Comparison of ENCODE assay signal across 16 cellular contexts in the genomic region with DNA sequence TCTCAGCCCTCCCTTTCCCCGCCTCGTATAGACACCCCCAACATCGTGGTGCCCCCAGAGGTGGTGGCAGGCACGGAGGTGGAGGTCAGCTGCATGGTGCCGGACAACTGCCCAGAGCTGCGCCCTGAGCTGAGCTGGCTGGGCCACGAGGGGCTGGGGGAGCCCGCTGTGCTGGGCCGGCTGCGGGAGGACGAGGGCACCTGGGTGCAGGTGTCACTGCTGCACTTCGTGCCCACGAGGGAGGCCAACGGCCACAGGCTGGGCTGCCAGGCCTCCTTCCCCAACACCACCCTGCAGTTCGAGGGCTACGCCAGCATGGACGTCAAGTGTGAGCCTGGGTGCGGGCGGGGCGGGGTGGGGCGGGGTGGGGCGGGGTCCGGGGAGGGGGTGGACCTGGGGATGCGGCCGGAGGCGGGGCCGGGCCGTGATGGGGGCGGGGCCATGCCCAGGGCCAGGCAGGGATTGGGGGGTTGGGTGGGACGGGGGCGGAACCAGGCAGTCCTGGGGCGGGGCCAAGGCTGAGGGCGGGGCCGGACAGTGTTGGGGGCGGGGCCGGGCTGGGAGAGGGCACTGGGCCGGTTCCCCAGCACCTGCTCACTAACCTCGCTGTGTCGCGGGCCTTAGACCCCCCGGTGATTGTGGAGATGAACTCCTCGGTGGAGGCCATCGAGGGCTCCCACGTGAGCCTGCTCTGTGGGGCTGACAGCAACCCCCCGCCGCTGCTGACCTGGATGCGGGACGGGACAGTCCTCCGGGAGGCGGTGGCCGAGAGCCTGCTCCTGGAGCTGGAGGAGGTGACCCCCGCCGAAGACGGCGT. TPM values are rescaled to one million over a fixed set of nuclear protein-coding genes. Genes with fewer than 3 reads are reported as not detected.
DNase-seq lines count a peak whose midpoint lies in the region; FAIRE-seq and TF ChIP-seq lines count a peak whose summit lies in the region.
"Had no signal": no experiment of that assay in that cellular context is flagged by ENCODE, and none has a peak within 500 bp of the region (broad histone marks: within the 10 kb centered on the region; RNA-seq: fewer than 3 reads in every experiment).

No MANE protein-coding gene starts in this region.

- H3K4me3 ChIP-seq in HUES6 (ENCODE audit: low read depth, low read length) (peak overlapping the region; percentile 43), endodermal cell (ENCODE audit: low read length) (no peak overlapping the region)
- H3K4me3 ChIP-seq: GM12878 had no signal

- H3K27ac ChIP-seq in HUES6 (ENCODE audit: low read depth, low read length): no peak overlapping the region
- no peak overlapping the region for H3K27ac ChIP-seq in endodermal cell (ENCODE audit: low read depth, low read length)
- H3K27ac ChIP-seq: WERI-Rb-1 had no signal

- H3K27ac Mint-ChIP-seq in endodermal cell: no peak overlapping the region
- H3K27ac Mint-ChIP-seq in nephron progenitor cell: no peak overlapping the region
- H3K27ac Mint-ChIP-seq: IgD-negative memory B cell, type B pancreatic cell had no signal

- TF ChIP-seq CTCF in endodermal cell (conservative IDR thresholded peaks at IDR 0.05) (no peak), nephron progenitor cell (IDR thresholded peaks at IDR 0.05) (no peak)

- H3K27me3 Mint-ChIP-seq in endodermal cell (ENCODE audit: insufficient read depth) (peaks cover 1% of the 10 kb centered on the region), nephron progenitor cell (ENCODE audit: low read depth, poor library complexity) (peaks cover 3% of the 10 kb centered on the region)
- H3K27me3 Mint-ChIP-seq: IgD-negative memory B cell, type B pancreatic cell had no signal

- H3K36me3 Mint-ChIP-seq in endodermal cell (ENCODE audit: low read depth) (no peaks in the 10 kb centered on the region), nephron progenitor cell (ENCODE audit: low read depth) (no peaks in the 10 kb centered on the region)
- H3K36me3 Mint-ChIP-seq: IgD-negative memory B cell, type B pancreatic cell had no signal

- H3K4me3 Mint-ChIP-seq in endodermal cell: no peak overlapping the region
- no peak overlapping the region for H3K4me3 Mint-ChIP-seq in nephron progenitor cell
- H3K4me3 Mint-ChIP-seq: IgD-negative memory B cell, type B pancreatic cell had no signal

- H3K9me3 ChIP-seq in HUES6 (ENCODE audit: control insufficient read depth, insufficient read depth, low read depth, low read length): no peaks in the 10 kb centered on the region
- H3K9me3 ChIP-seq in endodermal cell (ENCODE audit: control insufficient read depth, low read length): no peaks in the 10 kb centered on the region

- no peak for FAIRE-seq in RCC 7860 (lab: Jason Lieb, UNC)
- FAIRE-seq: GM12878 had no signal

- H3K9ac ChIP-seq in HUES6 (ENCODE audit: low read length) (no peak overlapping the region), endodermal cell (ENCODE audit: extremely low read depth, low read length, poor library complexity, severe bottlenecking) (no peak overlapping the region)

- 92% methylated on average over 14 to 44 of the region's 55 CpGs for WGBS in endodermal cell (ENCODE audit: insufficient coverage in 1 of 2, insufficient read length in 1 of 2), 2 experiments

- no peaks in the 10 kb centered on the region for H3K4me1 Mint-ChIP-seq in endodermal cell
- peaks cover 8% of the 10 kb centered on the region for H3K4me1 Mint-ChIP-seq in nephron progenitor cell

- no peaks in the 10 kb centered on the region for H3K9me3 Mint-ChIP-seq in endodermal cell
- no peaks in the 10 kb centered on the region for H3K9me3 Mint-ChIP-seq in nephron progenitor cell
- H3K9me3 Mint-ChIP-seq: IgD-negative memory B cell, type B pancreatic cell had no signal

- H3K36me3 ChIP-seq in HUES6 (ENCODE audit: control insufficient read depth, insufficient read depth, low read length) (no peaks in the 10 kb centered on the region), endodermal cell (ENCODE audit: control insufficient read depth, insufficient read depth, low read length) (no peaks in the 10 kb centered on the region)
- H3K36me3 ChIP-seq: WERI-Rb-1 had no signal

- H3K4me1 ChIP-seq in HUES6 (ENCODE audit: control insufficient read depth, insufficient read depth, low read length) (peaks cover 12% of the 10 kb centered on the region), endodermal cell (ENCODE audit: control insufficient read depth, insufficient read depth, low read length) (no peaks in the 10 kb centered on the region)

- H3K27me3 ChIP-seq in HUES6 (ENCODE audit: control insufficient read depth, insufficient read depth, low read length) (no peaks in the 10 kb centered on the region), endodermal cell (ENCODE audit: control insufficient read depth, insufficient read depth, low read length, poor library complexity, severe bottlenecking) (no peaks in the 10 kb centered on the region)

- DNase-seq in Daoy (ENCODE audit: low read depth) (peak; percentile 30), endodermal cell (peak; percentile 85), nephron progenitor cell (peak; percentile 45), RCC 7860 (ENCODE audit: low spot score) (no peak), cerebellum (ENCODE audit: low spot score) (no peak)
- DNase-seq in NK-92 treated with Interleukin-12 subunit alpha and Interleukin-12 subunit beta, amount 100 ng/mL, for 24 hours (lab: John Stamatoyannopoulos, UW): no peak
- DNase-seq: NCI-H1105, NCI-H226, WERI-Rb-1 had no signal

RNA-seq across cellular contexts. Expression of a gene that starts 7.8 kb away (rescaled TPM):
- total RNA-seq in Daoy (2014; rRNA removed; shearing (Covaris generic)): not detected in 2 replicates
- total RNA-seq in endodermal cell: not detected
- polyA plus RNA-seq in endodermal cell (2013, experiment 1 of 2): not detected
- not detected for polyA plus RNA-seq in endodermal cell (2013, experiment 2 of 2)
- 0.91 TPM for total RNA-seq in cerebellum
- total RNA-seq: posterior vena cava had no signal
- polyA plus RNA-seq: BJ, esophagus had no signal

RNA-seq across cellular contexts. Expression of a gene that starts 17.4 kb away (rescaled TPM):
- total RNA-seq in Daoy (2014; rRNA removed; shearing (Covaris generic)): not detected in 2 replicates
- total RNA-seq in endodermal cell (1 to 10 TPM in 1 of 2 donors, under 1 TPM in 1; 0.35 to 1.3 TPM), cerebellum (not detected)
- 0.25 TPM for polyA plus RNA-seq in endodermal cell (2013, experiment 1 of 2)
- 0.25 TPM for polyA plus RNA-seq in endodermal cell (2013, experiment 2 of 2)
- total RNA-seq: posterior vena cava had no signal
- polyA plus RNA-seq: BJ, IgD-negative memory B cell had no signal

RNA-seq across cellular contexts. Expression of a gene that starts 29.3 kb away (rescaled TPM):
- total RNA-seq in Daoy (2014; rRNA removed; shearing (Covaris generic)): not detected in 2 replicates
- total RNA-seq in endodermal cell (not detected), cerebellum (not detected)
- not detected for polyA plus RNA-seq in endodermal cell (2013, experiment 1 of 2)
- not detected for polyA plus RNA-seq in endodermal cell (2013, experiment 2 of 2)
- polyA plus RNA-seq: BJ had no signal

RNA-seq across cellular contexts. Expression of a gene that starts 31.0 kb away (rescaled TPM):
- 57.8 and 66.1 TPM in 2 replicates for total RNA-seq in Daoy (2014; rRNA removed; shearing (Covaris generic))
- total RNA-seq in endodermal cell (100 to 1,000 TPM; 111 to 121 TPM), cerebellum (39.4 TPM)
- 120 TPM for polyA plus RNA-seq in endodermal cell (2013, experiment 1 of 2)
- polyA plus RNA-seq in endodermal cell (2013, experiment 2 of 2): 121 TPM

RNA-seq across cellular contexts. Expression of a gene that starts 48.0 kb away (rescaled TPM):
- total RNA-seq in Daoy (2014; rRNA removed; shearing (Covaris generic)): not detected in 2 replicates
- not detected for total RNA-seq in endodermal cell
- polyA plus RNA-seq in endodermal cell (2013, experiment 1 of 2): not detected
- not detected for polyA plus RNA-seq in endodermal cell (2013, experiment 2 of 2)
- not detected for total RNA-seq in cerebellum
- total RNA-seq: posterior vena cava had no signal
- polyA plus RNA-seq: BJ, esophagus had no signal

Comparison
In these comparisons a context has a peak if more than half of its experiments do, and no peak if none do; other contexts are left out.
1. DNase-seq: peak in Daoy (single experiment), endodermal cell (single experiment) and nephron progenitor cell (single experiment); none in RCC 7860 (single experiment), cerebellum (single experiment) and NK-92 treated with Interleukin-12 subunit alpha and Interleukin-12 subunit beta, amount 100 ng/mL, for 24 hours (single experiment).